9 cellular contexts compared by ENCODE assay signal in the genomic region with DNA sequence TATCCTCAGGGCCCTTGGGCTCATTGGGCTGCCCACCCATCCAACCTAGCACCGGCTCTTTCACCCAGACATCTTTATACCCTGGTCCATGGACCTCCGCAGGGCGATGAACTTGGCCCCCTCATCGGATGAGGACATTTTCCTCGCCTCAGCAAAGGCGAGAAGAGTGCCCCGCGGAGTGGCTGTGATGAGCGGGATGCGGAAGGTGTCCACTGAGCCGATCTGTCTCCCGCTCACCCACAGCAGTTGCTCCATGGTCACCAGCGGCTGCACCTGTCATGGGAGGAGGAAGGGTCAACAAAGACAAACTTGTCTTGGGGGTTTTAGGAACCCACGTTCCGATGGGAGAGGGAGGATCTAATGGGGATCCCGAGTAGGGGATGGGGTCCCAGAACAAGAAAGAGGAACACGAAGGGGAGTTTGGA. TPM values are rescaled to one million over a fixed set of nuclear protein-coding genes. Genes with fewer than 3 reads are reported as not detected.
DNase-seq lines count a peak whose midpoint lies in the region; ATAC-seq and TF ChIP-seq lines count a peak whose summit lies in the region.
"Had no signal": no experiment of that assay in that cellular context is flagged by ENCODE, and none has a peak within 500 bp of the region (broad histone marks: within the 10 kb centered on the region; RNA-seq: fewer than 3 reads in every experiment).

No MANE protein-coding gene starts in this region.

- H3K9me3 Mint-ChIP-seq in activated CD8-positive, alpha-beta memory T cell treated with anti-CD3 and anti-CD28 coated beads, Interleukin-2, amount 10 ng/mL, durations not matched to agents 7 days and 5 days (ENCODE audit: low read depth), result no peaks in the 10 kb centered on the region

- no peak for ATAC-seq in activated CD8-positive, alpha-beta memory T cell treated with anti-CD3 and anti-CD28 coated beads, Interleukin-2, amount 10 ng/mL, durations not matched to agents 7 days and 5 days

- in situ Hi-C loops in astrocyte of the cerebellum (cut with HindIII; ENCODE audit: low sequenced_read_pairs), result no loop called here

- 36 to 48% methylated on average over 17 of the region's 17 CpGs for WGBS in lower leg skin, 2 donors
- 58% methylated on average over 17 of the region's 17 CpGs for WGBS in thymus

- H3K27ac Mint-ChIP-seq in activated CD8-positive, alpha-beta memory T cell treated with anti-CD3 and anti-CD28 coated beads, Interleukin-2, amount 10 ng/mL, durations not matched to agents 7 days and 5 days, result peak overlapping the region; percentile 90

- H3K4me3 Mint-ChIP-seq in activated CD8-positive, alpha-beta memory T cell treated with anti-CD3 and anti-CD28 coated beads, Interleukin-2, amount 10 ng/mL, durations not matched to agents 7 days and 5 days, result peak overlapping the region; percentile 93

- H3K27ac ChIP-seq in thymus (ENCODE audit: low read depth), result no peak overlapping the region

- H3K36me3 ChIP-seq in thymus (ENCODE audit: control insufficient read depth, insufficient read depth), result peaks cover 25% of the 10 kb centered on the region

- TF ChIP-seq CTCF in astrocyte of the cerebellum (IDR thresholded peaks at IDR 0.05; ENCODE audit: low read depth, low read length, missing control alignments), result no peak
- no peak for TF ChIP-seq CTCF in lower leg skin (IDR thresholded peaks at IDR 0.05)

- no peaks in the 10 kb centered on the region for H3K9me3 ChIP-seq in thymus (ENCODE audit: control insufficient read depth)

- DNase-seq in activated CD8-positive, alpha-beta memory T cell treated with anti-CD3 and anti-CD28 coated beads, Interleukin-2, amount 10 ng/mL, durations not matched to agents 7 days and 5 days, result no peak
- DNase-seq in activated CD8-positive, alpha-beta memory T cell treated with anti-CD3 and anti-CD28 coated beads for 24 hours, result no peak
- DNase-seq in astrocyte of the cerebellum (ENCODE audit: low read depth) (no peak), lower leg skin (ENCODE audit: low spot score in 2 of 2) (no peak), cerebellum (ENCODE audit: low spot score) (no peak), OCI-M2 (lab: John Stamatoyannopoulos, UW; ENCODE audit: unreplicated experiment) (no peak), NCI-H2171 (lab: John Stamatoyannopoulos, UW) (no peak)
- DNase-seq: DMS153 had no signal

- H3K4me3 ChIP-seq in astrocyte of the cerebellum (ENCODE audit: low read depth, low read length), result peak overlapping the region; percentile 96
- peak overlapping the region; percentile 53 for H3K4me3 ChIP-seq in lower leg skin (ENCODE audit: low read depth, poor library complexity, severe bottlenecking)
- H3K4me3 ChIP-seq in thymus (ENCODE audit: low read length), result peak overlapping the region; percentile 64

- no peaks in the 10 kb centered on the region for H3K27me3 ChIP-seq in thymus (ENCODE audit: control insufficient read depth, insufficient read depth)

- H3K36me3 Mint-ChIP-seq in activated CD8-positive, alpha-beta memory T cell treated with anti-CD3 and anti-CD28 coated beads, Interleukin-2, amount 10 ng/mL, durations not matched to agents 7 days and 5 days, result peaks cover 3% of the 10 kb centered on the region

- no peaks in the 10 kb centered on the region for H3K27me3 Mint-ChIP-seq in activated CD8-positive, alpha-beta memory T cell treated with anti-CD3 and anti-CD28 coated beads, Interleukin-2, amount 10 ng/mL, durations not matched to agents 7 days and 5 days

- H3K4me1 Mint-ChIP-seq in activated CD8-positive, alpha-beta memory T cell treated with anti-CD3 and anti-CD28 coated beads, Interleukin-2, amount 10 ng/mL, durations not matched to agents 7 days and 5 days, result peaks cover 22% of the 10 kb centered on the region

- CTCF ChIA-PET in activated CD8-positive, alpha-beta memory T cell treated with anti-CD3 and anti-CD28 coated beads, Interleukin-2, amount 10 ng/mL, durations not matched to agents 7 days and 5 days (lab: Charles Lee), result interaction anchor here (1.2 to 2.8 kb wide), 6 partner anchors 9 to 205 kb away, joined by 3 to 10 read pairs (median 6); a partner anchor contains a TSS

- TF ChIP-seq POLR2A in lower leg skin (IDR thresholded peaks at IDR 0.05), result no peak

- intact Hi-C loops in lower leg skin (cut with DNase I; ENCODE audit: low total_unique reads), result no loop called here

- peaks cover 12% of the 10 kb centered on the region for H3K4me1 ChIP-seq in thymus (ENCODE audit: control insufficient read depth, insufficient read depth, low read length)

RNA-seq across cellular contexts. Expression of a gene that starts 0.7 kb away (rescaled TPM):
- 10 to 100 TPM; 13.0 to 21.5 TPM for total RNA-seq in activated CD8-positive, alpha-beta memory T cell treated with anti-CD3 and anti-CD28 coated beads, Interleukin-2, amount 10 ng/mL, durations not matched to agents 7 days and 5 days
- total RNA-seq in lower leg skin (10 to 100 TPM; 29.1 to 47.6 (median 39.6) TPM), cerebellum (11.7 TPM)
- polyA plus RNA-seq in thymus, result 21.9 TPM

RNA-seq across cellular contexts. Expression of a gene that starts 16.9 kb away (rescaled TPM):
- total RNA-seq in activated CD8-positive, alpha-beta memory T cell treated with anti-CD3 and anti-CD28 coated beads, Interleukin-2, amount 10 ng/mL, durations not matched to agents 7 days and 5 days, result not detected
- total RNA-seq in lower leg skin (1 to 10 TPM; 1.6 to 5.2 (median 3.2) TPM), cerebellum (not detected)
- 1.7 TPM for polyA plus RNA-seq in thymus

RNA-seq across cellular contexts. Expression of a gene that starts 34.4 kb away (rescaled TPM):
- total RNA-seq in activated CD8-positive, alpha-beta memory T cell treated with anti-CD3 and anti-CD28 coated beads, Interleukin-2, amount 10 ng/mL, durations not matched to agents 7 days and 5 days, result 10 to 100 TPM; 64.6 to 71.6 TPM
- total RNA-seq in lower leg skin, result 100 to 1,000 TPM; 378 to 549 (median 420) TPM
- polyA plus RNA-seq in thymus, result 46.8 TPM
- total RNA-seq in cerebellum, result 97.4 TPM

RNA-seq across cellular contexts. Expression of a gene that starts 35.6 kb away (rescaled TPM):
- 10 to 100 TPM; 78.7 to 79.0 TPM for total RNA-seq in activated CD8-positive, alpha-beta memory T cell treated with anti-CD3 and anti-CD28 coated beads, Interleukin-2, amount 10 ng/mL, durations not matched to agents 7 days and 5 days
- total RNA-seq in lower leg skin, result 10 to 100 TPM; 25.5 to 39.3 (median 33.6) TPM
- 60.1 TPM for polyA plus RNA-seq in thymus
- 65.1 TPM for total RNA-seq in cerebellum

RNA-seq across cellular contexts. Expression of a gene that starts 40.0 kb away (rescaled TPM):
- 1 to 10 TPM; 1.5 to 3.3 TPM for total RNA-seq in activated CD8-positive, alpha-beta memory T cell treated with anti-CD3 and anti-CD28 coated beads, Interleukin-2, amount 10 ng/mL, durations not matched to agents 7 days and 5 days
- total RNA-seq in lower leg skin (1 to 10 TPM in 1 of 4 donors, under 1 TPM in 3; 0.25 to 1.6 (median 0.77) TPM), cerebellum (22.2 TPM)
- 2.6 TPM for polyA plus RNA-seq in thymus
